Comparison of ENCODE assay signal across 8 cellular contexts in the genomic region with DNA sequence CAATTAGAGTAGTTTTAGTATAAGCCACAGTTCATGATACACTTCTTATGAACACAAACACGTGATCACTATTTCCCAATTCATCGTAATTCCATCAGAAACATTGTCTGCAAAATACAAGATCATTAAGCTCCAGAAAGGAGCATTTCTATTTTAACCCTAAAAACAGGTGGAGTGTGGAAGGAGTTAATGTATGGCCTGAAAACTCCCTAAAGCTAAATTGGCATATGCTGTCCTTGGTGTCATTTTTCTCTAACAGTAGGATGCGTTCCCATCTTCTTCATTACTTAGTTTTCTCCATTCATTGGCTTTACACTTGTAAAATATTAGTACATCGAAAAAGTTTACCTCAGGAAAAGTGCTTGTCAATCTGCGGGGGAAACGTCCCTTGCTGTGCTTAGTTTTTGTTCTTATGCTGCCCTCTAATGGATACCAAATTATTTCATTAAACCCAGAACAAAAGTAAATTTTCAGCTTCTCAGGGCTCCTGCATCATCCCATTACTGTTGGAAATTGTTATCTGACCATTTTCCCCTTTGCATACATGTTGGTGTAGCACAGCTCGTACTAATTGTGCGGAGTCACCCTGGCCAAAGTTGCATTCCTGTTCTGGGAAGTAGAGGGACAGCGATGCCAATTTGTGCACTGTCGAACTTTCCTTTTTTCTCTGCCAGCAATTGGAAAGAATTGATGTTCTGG.
DNase-seq lines count a peak whose midpoint lies in the region; TF ChIP-seq lines count a peak whose summit lies in the region.

No MANE protein-coding gene starts in this region.

- H3F3A ChIP-seq in GM23248 (ENCODE audit: insufficient read depth) (no peaks in the 10 kb centered on the region), MM.1S (ENCODE audit: insufficient read depth, low read length) (no peaks in the 10 kb centered on the region)

- peak; percentile 55 for TF ChIP-seq CTCF in MM.1S (IDR thresholded peaks at IDR 0.05; ENCODE audit: low read length)
- peak in 5 of 6 experiments; percentile 27 to 51 (median 43) for TF ChIP-seq CTCF in esophagus squamous epithelium (IDR thresholded peaks at IDR 0.05)
- TF ChIP-seq CTCF in osteoblast (IDR thresholded peaks at IDR 0.05; ENCODE audit: extremely low read depth, low read depth, low read length), result peak; percentile 64

- H3K36me3 ChIP-seq in GM23248 (ENCODE audit: low read depth) (no peaks in the 10 kb centered on the region), MM.1S (replicated peaks; ENCODE audit: insufficient read depth, low read length) (no peaks in the 10 kb centered on the region), esophagus squamous epithelium (peaks cover 0 to 12% (median 0%) of the 10 kb centered on the region in 3 donors), osteoblast (ENCODE audit: insufficient read depth, low read length) (no peaks in the 10 kb centered on the region)

- H3K4me2 ChIP-seq in GM23248 (ENCODE audit: unreplicated experiment), result no peak overlapping the region
- H3K4me2 ChIP-seq in MM.1S (ENCODE audit: low read depth, low read length), result no peak overlapping the region
- no peak overlapping the region for H3K4me2 ChIP-seq in osteoblast (ENCODE audit: insufficient read depth, low read length)

- DNase-seq in stimulated activated CD4-positive, alpha-beta T cell treated with anti-CD3 and anti-CD28 coated beads, Interleukin-2, amount 100 ng/mL, for 24 hours, result peak; percentile 2 to 27
- DNase-seq in stimulated activated CD4-positive, alpha-beta T cell treated with anti-CD3 and anti-CD28 coated beads, Interleukin-12 subunit alpha, Interleukin-12 subunit beta, amount 100 ng/mL, for 4 hours, result no peak
- DNase-seq in GM23248, result peak; percentile 72
- DNase-seq in MM.1S, result peak; percentile 59
- DNase-seq in T-helper 1 cell, result peak in 4 of 5 donors; percentile 1 to 40 (median 8)
- no peak for DNase-seq in esophagus squamous epithelium (lab: John Stamatoyannopoulos, UW)
- no peak for DNase-seq in osteoblast (ENCODE audit: insufficient read length, low spot score, missing footprints)
- no peak for DNase-seq in ureter (ENCODE audit: low spot score)

- TF ChIP-seq POLR2A in esophagus squamous epithelium (IDR thresholded peaks at IDR 0.05), result no peak

- H3K27ac ChIP-seq in GM23248 (no peak overlapping the region), MM.1S (ENCODE audit: low read length) (no peak overlapping the region), esophagus squamous epithelium (no peak overlapping the region), osteoblast (ENCODE audit: low read depth, low read length) (no peak overlapping the region)

- H4K20me1 ChIP-seq in GM23248 (ENCODE audit: insufficient read depth), result no peaks in the 10 kb centered on the region
- no peaks in the 10 kb centered on the region for H4K20me1 ChIP-seq in MM.1S (ENCODE audit: insufficient read depth, low read length)
- no peaks in the 10 kb centered on the region for H4K20me1 ChIP-seq in osteoblast (ENCODE audit: insufficient read depth, low read length)

- WGBS in GM23248 (ENCODE audit: low coverage in 1 of 2, low lambda C conversion rate in 2 of 2, missing lambda C conversion rate in 2 of 2), 2 experiments, result 4 to 5% methylated on average over 10 of the region's 10 CpGs
- WGBS in esophagus squamous epithelium, 2 donors, result 35 to 38% methylated on average over 10 of the region's 10 CpGs

- H3K9me3 ChIP-seq in GM23248 (ENCODE audit: low read depth) (no peaks in the 10 kb centered on the region), MM.1S (replicated peaks; ENCODE audit: insufficient read depth, low read length) (no peaks in the 10 kb centered on the region), esophagus squamous epithelium (no peaks in the 10 kb centered on the region), osteoblast (ENCODE audit: low read depth, low read length) (no peaks in the 10 kb centered on the region)

- H3K9ac ChIP-seq in GM23248, result no peak overlapping the region
- H3K9ac ChIP-seq in MM.1S (ENCODE audit: low read length), result no peak overlapping the region

- H3K4me3 ChIP-seq in GM23248 (0 out of 2 replicates have a peak overlapping the region, but pooled peaks have one; percentile 20), MM.1S (ENCODE audit: low read length) (no peak overlapping the region), esophagus squamous epithelium (no peak overlapping the region), osteoblast (ENCODE audit: insufficient read depth, low read length) (no peak overlapping the region)

- no peaks in the 10 kb centered on the region for H3K79me2 ChIP-seq in GM23248 (ENCODE audit: insufficient read depth)
- no peaks in the 10 kb centered on the region for H3K79me2 ChIP-seq in MM.1S (ENCODE audit: low read length)
- H3K79me2 ChIP-seq in osteoblast (ENCODE audit: insufficient read depth, low read length), result no peaks in the 10 kb centered on the region

- H3K27me3 ChIP-seq in GM23248 (replicated peaks; ENCODE audit: insufficient read depth) (no peaks in the 10 kb centered on the region), MM.1S (replicated peaks; ENCODE audit: insufficient read depth, low read length) (no peaks in the 10 kb centered on the region), esophagus squamous epithelium (no peaks in the 10 kb centered on the region), osteoblast (ENCODE audit: insufficient read depth, low read length) (no peaks in the 10 kb centered on the region)

- in situ Hi-C loops in GM23248 (cut with MboI), result loop anchor here (25.0 kb wide), 2 partner anchors 598 to 1202 kb away; no protein-coding TSS in a partner anchor

- H3K9me2 ChIP-seq in GM23248 (ENCODE audit: insufficient read depth), result no peaks in the 10 kb centered on the region
- no peaks in the 10 kb centered on the region for H3K9me2 ChIP-seq in MM.1S (replicated peaks; ENCODE audit: insufficient read depth, low read length)

- H2AFZ ChIP-seq in GM23248 (peak overlapping the region; percentile 38; the same call in 1 of the 2 replicates), MM.1S (ENCODE audit: low read length) (no peak overlapping the region), osteoblast (ENCODE audit: low read length) (no peak overlapping the region)

- H3K4me1 ChIP-seq in GM23248 (ENCODE audit: insufficient read depth) (peaks cover 3% of the 10 kb centered on the region), MM.1S (ENCODE audit: low read length) (no peaks in the 10 kb centered on the region), esophagus squamous epithelium (peaks cover 0 to 15% (median 0%) of the 10 kb centered on the region in 3 donors), osteoblast (ENCODE audit: insufficient read depth, low read length) (no peaks in the 10 kb centered on the region)

- intact Hi-C loops in esophagus squamous epithelium (cut with DNase I), result loop anchor here (5.0 kb wide), 1 partner anchor 257 kb away; the partner anchor contains the start of gene NR4A2

Comparison
In these comparisons a context has a peak if more than half of its experiments do, and no peak if none do; other contexts are left out.
1. DNase-seq: peak in stimulated activated CD4-positive, alpha-beta T cell treated with anti-CD3 and anti-CD28 coated beads, Interleukin-2, amount 100 ng/mL, for 24 hours (2 of 2), GM23248 (single experiment), MM.1S (single experiment) and T-helper 1 cell (4 of 5); none in stimulated activated CD4-positive, alpha-beta T cell treated with anti-CD3 and anti-CD28 coated beads, Interleukin-12 subunit alpha, Interleukin-12 subunit beta, amount 100 ng/mL, for 4 hours (single experiment), esophagus squamous epithelium (single experiment), osteoblast (single experiment) and ureter (single experiment).
2. Peak in every context shown above with its lines, with median percentiles within 50 percentile points of each other: CTCF ChIP-seq.